17 cellular contexts compared by ENCODE assay signal in the genomic region with DNA sequence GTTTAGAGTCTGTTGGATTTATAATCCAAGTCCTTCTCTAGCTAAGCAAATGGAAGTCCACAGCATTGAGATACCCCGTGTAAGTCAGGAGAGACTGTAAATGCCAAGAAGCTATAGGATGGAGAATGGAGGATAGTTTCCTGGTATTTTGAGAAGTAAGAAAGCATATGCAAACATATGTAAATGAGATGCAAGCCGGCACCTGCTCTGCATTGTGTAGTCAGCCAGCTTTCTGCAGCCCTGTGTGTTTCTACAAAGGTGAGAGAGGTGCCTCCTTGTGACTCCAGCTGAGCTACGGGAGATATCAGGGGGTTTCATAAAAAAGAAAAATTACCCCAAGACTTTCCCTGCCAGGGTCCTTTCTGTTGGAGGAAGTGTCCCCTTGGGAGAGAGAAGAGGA.
"Had no signal": no experiment of that assay in that cellular context is flagged by ENCODE, and none has a peak within 500 bp of the region (broad histone marks: within the 10 kb centered on the region; RNA-seq: fewer than 3 reads in every experiment).

No MANE protein-coding gene starts in this region.

- H3K36me3 Mint-ChIP-seq: naive B cell had no signal

- H3K9me3 Mint-ChIP-seq: naive B cell, neural crest cell had no signal

- H3K27me3 ChIP-seq: dorsolateral prefrontal cortex, heart left ventricle, right atrium auricular region, sigmoid colon, suprapubic skin, thyroid gland, upper lobe of left lung had no signal

- ATAC-seq: heart left ventricle had no signal

- DNase-seq: cortex of kidney; dorsolateral prefrontal cortex; effector CD8-positive, alpha-beta T cell; foreskin melanocyte; heart left ventricle; hypothalamus; kidney glomerular epithelial cell; mesendoderm; naive B cell; sigmoid colon; stimulated activated CD4-positive, alpha-beta T cell treated with anti-CD3 and anti-CD28 coated beads, Interleukin-12 subunit alpha, Interleukin-12 subunit beta, amount 100 ng/mL, for 4 hours; thyroid gland; upper lobe of left lung had no signal

- H3K4me1 ChIP-seq: upper lobe of left lung had no signal

- H3K9me3 ChIP-seq: heart left ventricle, right atrium auricular region, sigmoid colon, suprapubic skin, thyroid gland, upper lobe of left lung had no signal

- H3K36me3 ChIP-seq: heart left ventricle, right atrium auricular region, sigmoid colon, suprapubic skin, thyroid gland, upper lobe of left lung had no signal

- H3K4me3 Mint-ChIP-seq: naive B cell, neural crest cell had no signal

- H3K27ac Mint-ChIP-seq: naive B cell had no signal

- H3K4me3 ChIP-seq: dorsolateral prefrontal cortex, heart left ventricle, right atrium auricular region, sigmoid colon, skin epidermis, suprapubic skin, thyroid gland, upper lobe of left lung had no signal

- H3K27ac ChIP-seq: dorsolateral prefrontal cortex, heart left ventricle, right atrium auricular region, sigmoid colon, suprapubic skin, thyroid gland, upper lobe of left lung had no signal
